10 cellular contexts compared by ENCODE assay signal in genomic region chr1:85321237-85321964, GRCh38. TPM values are rescaled to one million over a fixed set of nuclear protein-coding genes. Genes with fewer than 3 reads are reported as not detected.
DNase-seq lines count a peak whose midpoint lies in the region; ATAC-seq and TF ChIP-seq lines count a peak whose summit lies in the region.
"Had no signal": no experiment of that assay in that cellular context is flagged by ENCODE, and none has a peak within 500 bp of the region (broad histone marks: within the 10 kb centered on the region; RNA-seq: fewer than 3 reads in every experiment).

No MANE protein-coding gene starts in this region.

- H3K4me1 Mint-ChIP-seq in osteocyte (ENCODE audit: unreplicated experiment), result peaks cover 78% of the 10 kb centered on the region

- no peaks in the 10 kb centered on the region for H3K27me3 Mint-ChIP-seq in osteocyte (ENCODE audit: unreplicated experiment)

- H3K4me3 Mint-ChIP-seq in osteocyte (ENCODE audit: unreplicated experiment), result no peak overlapping the region

- ATAC-seq in HG03060 (IDR thresholded peaks at IDR 0.05; ENCODE audit: low read depth, unreplicated experiment) (peak; percentile 70), HG03095 (IDR thresholded peaks at IDR 0.05; ENCODE audit: unreplicated experiment) (no peak)

- peak overlapping the region; percentile 93 for H3K27ac Mint-ChIP-seq in osteocyte (ENCODE audit: unreplicated experiment)

- peak; percentile 31 for DNase-seq in NK-92 treated with Interleukin-12 subunit alpha and Interleukin-12 subunit beta, amount 100 ng/mL, for 24 hours (lab: John Stamatoyannopoulos, UW)
- DNase-seq in NK-92 (lab: John Stamatoyannopoulos, UW; ENCODE audit: unreplicated experiment) (no peak), osteocyte (ENCODE audit: extremely low spot score, unreplicated experiment) (no peak), activated gamma-delta T cell treated with Interleukin-2 at 50 U/mL for 16 hours (no peak), AG08396 (ENCODE audit: low spot score) (no peak)
- DNase-seq in activated CD4-positive, alpha-beta T cell treated with anti-CD3 and anti-CD28 coated beads, Interleukin-2, amount 50 U/mL, for 48 hours, result peak; percentile 29 to 48
- DNase-seq: NCI-H1417 treated with DMSO at 0.1 percent for 48 hours, nucleus accumbens had no signal

- H3K36me3 Mint-ChIP-seq in osteocyte (ENCODE audit: unreplicated experiment), result peaks cover 25% of the 10 kb centered on the region

- TF ChIP-seq CTCF in osteocyte (IDR thresholded peaks at IDR 0.05), result no peak

- H3K9me3 Mint-ChIP-seq in osteocyte (ENCODE audit: unreplicated experiment), result no peaks in the 10 kb centered on the region

RNA-seq across cellular contexts. Expression of gene BCL10, which starts 45.0 kb away (rescaled TPM):
- total RNA-seq in osteocyte, result 27.9 and 29.0 TPM in 2 replicates

Comparison
In these comparisons a context has a peak if more than half of its experiments do, and no peak if none do; other contexts are left out.
1. DNase-seq: peak in NK-92 treated with Interleukin-12 subunit alpha and Interleukin-12 subunit beta, amount 100 ng/mL, for 24 hours (single experiment) and activated CD4-positive, alpha-beta T cell treated with anti-CD3 and anti-CD28 coated beads, Interleukin-2, amount 50 U/mL, for 48 hours (2 of 2); none in NK-92 (single experiment), osteocyte (single experiment), activated gamma-delta T cell treated with Interleukin-2 at 50 U/mL for 16 hours (single experiment) and AG08396 (single experiment).